ENCODE assay signal across 27 cellular contexts in genomic region chr5:52893863-52894262, GRCh38.
DNase-seq lines count a peak whose midpoint lies in the region; ATAC-seq and TF ChIP-seq lines count a peak whose summit lies in the region.
"Had no signal": no experiment of that assay in that cellular context is flagged by ENCODE, and none has a peak within 500 bp of the region (broad histone marks: within the 10 kb centered on the region; RNA-seq: fewer than 3 reads in every experiment).

No MANE protein-coding gene starts in this region.

- no peak overlapping the region for H2BK15ac ChIP-seq in IMR-90 (ENCODE audit: low read depth, low read length)

- no peak overlapping the region for H3K4ac ChIP-seq in IMR-90 (ENCODE audit: low read depth, low read length)

- H2AK9ac ChIP-seq in IMR-90 (replicated peaks; ENCODE audit: low read depth, low read length, poor library complexity): no peak overlapping the region

- H3K4me3 Mint-ChIP-seq in osteocyte (ENCODE audit: unreplicated experiment): no peak overlapping the region
- H3K4me3 Mint-ChIP-seq in activated T-helper 2 cell treated with anti-CD3 and anti-CD28 coated beads, Interferon-gamma antibody, Interleukin-2, Interleukin-4, amounts not matched to agents 10 μg/mL and 5 μg/mL and 100 μg/mL, durations not matched to agents 14 hours and 24 hours and 36 hours (ENCODE audit: low read depth): no peak overlapping the region
- H3K4me3 Mint-ChIP-seq: activated CD4-positive, alpha-beta memory T cell treated with anti-CD3 and anti-CD28 coated beads, Interleukin-2, amount 10 ng/mL, durations not matched to agents 7 days and 5 days; activated naive CD8-positive, alpha-beta T cell treated with anti-CD3 and anti-CD28 coated beads for 36 hours; CD14-positive monocyte; immature natural killer cell; neural crest cell had no signal

- no peaks in the 10 kb centered on the region for H3K27me3 ChIP-seq in IMR-90 (ENCODE audit: control insufficient read depth, insufficient read depth, low read length)
- H3K27me3 ChIP-seq in esophagus muscularis mucosa: no peaks in the 10 kb centered on the region
- no peaks in the 10 kb centered on the region for H3K27me3 ChIP-seq in tibial artery
- H3K27me3 ChIP-seq: hepatocyte had no signal

- no peak overlapping the region for H4K8ac ChIP-seq in IMR-90 (ENCODE audit: low read depth in 2 of 2, low read length in 2 of 2)

- H3K4me3 ChIP-seq in IMR-90 (ENCODE audit: insufficient read depth, low read depth, low read length) (no peak overlapping the region), esophagus muscularis mucosa (no peak overlapping the region), tibial artery (no peak overlapping the region)
- H3K4me3 ChIP-seq: hepatocyte, mucosa of descending colon had no signal

- H3K36me3 Mint-ChIP-seq in osteocyte (ENCODE audit: unreplicated experiment): peaks cover 23% of the 10 kb centered on the region
- no peaks in the 10 kb centered on the region for H3K36me3 Mint-ChIP-seq in activated T-helper 2 cell treated with anti-CD3 and anti-CD28 coated beads, Interferon-gamma antibody, Interleukin-2, Interleukin-4, amounts not matched to agents 10 μg/mL and 5 μg/mL and 100 μg/mL, durations not matched to agents 14 hours and 24 hours and 36 hours (ENCODE audit: low read depth)
- H3K36me3 Mint-ChIP-seq: activated naive CD8-positive, alpha-beta T cell treated with anti-CD3 and anti-CD28 coated beads for 36 hours; CD14-positive monocyte had no signal

- TF ChIP-seq CTCF in IMR-90 (conservative IDR thresholded peaks at IDR 0.05; ENCODE audit: low read depth, low read length) (no peak), esophagus muscularis mucosa (IDR thresholded peaks at IDR 0.05) (no peak), osteocyte (IDR thresholded peaks at IDR 0.05) (no peak), tibial artery (IDR thresholded peaks at IDR 0.05) (no peak)

- 0 out of 2 replicates have a peak overlapping the region, but pooled peaks have one; percentile 65 for H3K18ac ChIP-seq in IMR-90 (ENCODE audit: low read depth, low read length)

- WGBS in IMR-90 (ENCODE audit: extremely low coverage in 2 of 2, insufficient read length in 1 of 2), 2 experiments: no CpG with 5 or more reads among the region's 1 CpG
- WGBS in esophagus muscularis mucosa: 87% methylated on average over 1 of the region's 1 CpG

- H3K4me2 ChIP-seq in IMR-90 (ENCODE audit: low read depth, low read length): no peak overlapping the region
- H3K4me2 ChIP-seq: hepatocyte had no signal

- no peaks in the 10 kb centered on the region for H4K20me1 ChIP-seq in IMR-90 (ENCODE audit: insufficient read depth, low read length)

- no peak overlapping the region for H4K91ac ChIP-seq in IMR-90 (ENCODE audit: insufficient read depth, low read depth, low read length)

- peaks cover 65% of the 10 kb centered on the region for H3K4me1 Mint-ChIP-seq in osteocyte (ENCODE audit: unreplicated experiment)
- no peaks in the 10 kb centered on the region for H3K4me1 Mint-ChIP-seq in activated T-helper 2 cell treated with anti-CD3 and anti-CD28 coated beads, Interferon-gamma antibody, Interleukin-2, Interleukin-4, amounts not matched to agents 10 μg/mL and 5 μg/mL and 100 μg/mL, durations not matched to agents 14 hours and 24 hours and 36 hours (ENCODE audit: low read depth)
- H3K4me1 Mint-ChIP-seq: activated CD4-positive, alpha-beta memory T cell treated with anti-CD3 and anti-CD28 coated beads, Interleukin-2, amount 10 ng/mL, durations not matched to agents 7 days and 5 days; CD14-positive monocyte; immature natural killer cell had no signal

- DNase-seq in IMR-90 (no peak), esophagus muscularis mucosa (ENCODE audit: extremely low spot score) (no peak), osteocyte (ENCODE audit: extremely low spot score, unreplicated experiment) (no peak), tibial artery (no peak), CD1c-positive myeloid dendritic cell (ENCODE audit: extremely low spot score) (no peak), KBM-7 (no peak)
- no peak for DNase-seq in activated T-helper 2 cell treated with anti-CD3 and anti-CD28 coated beads, Interferon-gamma antibody, Interleukin-2, Interleukin-4, amounts not matched to agents 10 μg/mL and 5 μg/mL and 100 μg/mL, durations not matched to agents 14 hours and 24 hours and 36 hours (ENCODE audit: low spot score)
- DNase-seq: activated CD4-positive, alpha-beta memory T cell treated with anti-CD3 and anti-CD28 coated beads, Interleukin-2, amount 10 ng/mL, durations not matched to agents 7 days and 5 days; activated CD4-positive, CD25-positive, alpha-beta regulatory T cell treated with anti-CD3 and anti-CD28 coated beads, Interleukin-2, amount 50 U/mL, for 72 hours; activated effector memory CD4-positive, alpha-beta T cell treated with Interleukin-2 at 50 U/mL for 16 hours; activated naive CD8-positive, alpha-beta T cell treated with anti-CD3 and anti-CD28 coated beads for 36 hours; cerebellar nuclear complex; effector CD4-positive, alpha-beta T cell; immature natural killer cell; Karpas-422; mucosa of descending colon; NCI-H1694; NCI-H2171; NCI-H524; posterior cingulate gyrus; stimulated activated CD4-positive, alpha-beta T cell treated with anti-CD3 and anti-CD28 coated beads, Interleukin-1b, Interleukin-23, amount 100 ng/mL, for 48 hours; T-helper 1 cell had no signal

- H3K9ac ChIP-seq in IMR-90 (ENCODE audit: low read depth, low read length): no peak overlapping the region

- no peak overlapping the region; the same call in 1 of the 2 replicates for H3K27ac ChIP-seq in IMR-90 (ENCODE audit: insufficient read depth, low read length)
- H3K27ac ChIP-seq in esophagus muscularis mucosa (replicated peaks in 1 of 4): peak overlapping the region; percentile 53 to 72 (median 65)
- peak overlapping the region; percentile 67 to 75 for H3K27ac ChIP-seq in tibial artery
- H3K27ac ChIP-seq: epithelial cell of prostate had no signal

- dilution Hi-C loops in IMR-90 (cut with HindIII; ENCODE audit: low sequenced_read_pairs, unreplicated experiment): no loop called here

- H3K9me3 Mint-ChIP-seq in osteocyte (ENCODE audit: unreplicated experiment): no peaks in the 10 kb centered on the region
- H3K9me3 Mint-ChIP-seq in activated T-helper 2 cell treated with anti-CD3 and anti-CD28 coated beads, Interferon-gamma antibody, Interleukin-2, Interleukin-4, amounts not matched to agents 10 μg/mL and 5 μg/mL and 100 μg/mL, durations not matched to agents 14 hours and 24 hours and 36 hours: no peaks in the 10 kb centered on the region
- H3K9me3 Mint-ChIP-seq: activated CD4-positive, alpha-beta memory T cell treated with anti-CD3 and anti-CD28 coated beads, Interleukin-2, amount 10 ng/mL, durations not matched to agents 7 days and 5 days; activated naive CD8-positive, alpha-beta T cell treated with anti-CD3 and anti-CD28 coated beads for 36 hours; CD14-positive monocyte; neural crest cell had no signal

- no peak for TF ChIP-seq EP300 in esophagus muscularis mucosa (IDR thresholded peaks at IDR 0.05)

- no peaks in the 10 kb centered on the region for H3K27me3 Mint-ChIP-seq in osteocyte (ENCODE audit: unreplicated experiment)
- peaks cover 20% of the 10 kb centered on the region for H3K27me3 Mint-ChIP-seq in activated T-helper 2 cell treated with anti-CD3 and anti-CD28 coated beads, Interferon-gamma antibody, Interleukin-2, Interleukin-4, amounts not matched to agents 10 μg/mL and 5 μg/mL and 100 μg/mL, durations not matched to agents 14 hours and 24 hours and 36 hours (ENCODE audit: low read depth)
- H3K27me3 Mint-ChIP-seq: activated naive CD8-positive, alpha-beta T cell treated with anti-CD3 and anti-CD28 coated beads for 36 hours had no signal

- TF ChIP-seq POLR2A in IMR-90 (IDR thresholded peaks at IDR 0.05; ENCODE audit: low read depth, low read length) (no peak), esophagus muscularis mucosa (IDR thresholded peaks at IDR 0.05; ENCODE audit: low read depth) (no peak)

- peaks cover 22% of the 10 kb centered on the region for H3K36me3 ChIP-seq in IMR-90 (ENCODE audit: control insufficient read depth, insufficient read depth, low read length)
- peaks cover 16 to 39% (median 25%) of the 10 kb centered on the region in 4 donors for H3K36me3 ChIP-seq in esophagus muscularis mucosa
- peaks cover 3 to 16% (median 14%) of the 10 kb centered on the region in 3 donors for H3K36me3 ChIP-seq in tibial artery

- no peak for ATAC-seq in IMR-90 (ENCODE audit: low read depth)
- ATAC-seq: mucosa of descending colon, Panc1 had no signal

- H3K79me1 ChIP-seq in IMR-90 (ENCODE audit: low read depth in 1 of 2, low read length in 2 of 2): peaks cover 12 to 18% of the 10 kb centered on the region in 2 experiments; a peak in 3 of 4 replicates

- no peak for TF ChIP-seq RAD21 in IMR-90 (IDR thresholded peaks at IDR 0.05; ENCODE audit: low read length)

- no TSS peak for BruUV-seq in IMR-90 (replicated peaks; lab: Mats Ljungman, UMichigan)

- 0 out of 2 replicates have a peak overlapping the region, but pooled peaks have one; percentile 25 for H2BK120ac ChIP-seq in IMR-90 (ENCODE audit: low read depth, low read length)

- intact Hi-C loops in IMR-90 (cut with micrococcal nuclease): loop anchor here (2.0 kb wide), 1 partner anchor 29 kb away; no protein-coding TSS in a partner anchor
- intact Hi-C loops in esophagus muscularis mucosa (cut with DNase I): loop anchor here (10.0 kb wide), 1 partner anchor 99 kb away; no protein-coding TSS in a partner anchor
- intact Hi-C loops in tibial artery (cut with DNase I; ENCODE audit: low total_unique reads): no loop called here
- intact Hi-C loops in activated T-helper 2 cell treated with anti-CD3 and anti-CD28 coated beads, Interferon-gamma antibody, Interleukin-2, Interleukin-4, amounts not matched to agents 10 μg/mL and 5 μg/mL and 100 μg/mL, durations not matched to agents 14 hours and 24 hours and 36 hours (cut with micrococcal nuclease): no loop called here

- no peaks in the 10 kb centered on the region for H3K9me3 ChIP-seq in IMR-90 (ENCODE audit: control insufficient read depth, insufficient read depth, low read length)
- H3K9me3 ChIP-seq in esophagus muscularis mucosa: no peaks in the 10 kb centered on the region
- no peaks in the 10 kb centered on the region for H3K9me3 ChIP-seq in tibial artery
- H3K9me3 ChIP-seq: mucosa of descending colon had no signal

- peaks cover 8% of the 10 kb centered on the region for H3K9me1 ChIP-seq in IMR-90 (ENCODE audit: insufficient read depth, low read length)

- H3K14ac ChIP-seq in IMR-90 (replicated peaks; ENCODE audit: low read depth, low read length): no peak overlapping the region

- no peak overlapping the region for H2BK5ac ChIP-seq in IMR-90 (ENCODE audit: low read depth, low read length, poor library complexity, severe bottlenecking)

- POLR2A ChIA-PET in IMR-90 (lab: Charles Lee; ENCODE audit: unreplicated experiment): no interaction called here

- no peak overlapping the region for H4K5ac ChIP-seq in IMR-90 (ENCODE audit: low read depth, low read length)

- H3K23ac ChIP-seq in IMR-90 (ENCODE audit: low read depth, low read length): no peak overlapping the region

- H3K56ac ChIP-seq in IMR-90 (ENCODE audit: extremely low read depth, insufficient read depth, low read length): no peak overlapping the region

- no peak overlapping the region for H2BK20ac ChIP-seq in IMR-90 (ENCODE audit: low read depth, low read length)

- in situ Hi-C loops in IMR-90 (cut with MboI; ENCODE audit: low sequenced_read_pairs) (no loop called here), KBM-7 (cut with MboI; ENCODE audit: low pct_unique_long_range_greater_than_20kb, low sequenced_read_pairs) (loop anchor here (25.0 kb wide), 1 partner anchor 207 kb away; no protein-coding TSS in a partner anchor)

- CTCF ChIA-PET in IMR-90 (lab: Yijun Ruan, JAX): no interaction called here

- H3K27ac Mint-ChIP-seq in osteocyte (ENCODE audit: unreplicated experiment): peak overlapping the region; percentile 50
- no peak overlapping the region for H3K27ac Mint-ChIP-seq in activated T-helper 2 cell treated with anti-CD3 and anti-CD28 coated beads, Interferon-gamma antibody, Interleukin-2, Interleukin-4, amounts not matched to agents 10 μg/mL and 5 μg/mL and 100 μg/mL, durations not matched to agents 14 hours and 24 hours and 36 hours
- H3K27ac Mint-ChIP-seq: activated CD4-positive, alpha-beta memory T cell treated with anti-CD3 and anti-CD28 coated beads, Interleukin-2, amount 10 ng/mL, durations not matched to agents 7 days and 5 days; activated naive CD8-positive, alpha-beta T cell treated with anti-CD3 and anti-CD28 coated beads for 36 hours; CD14-positive monocyte; immature natural killer cell had no signal

- peaks cover 9% of the 10 kb centered on the region for H3K4me1 ChIP-seq in IMR-90 (ENCODE audit: control insufficient read depth, insufficient read depth, low read length)
- peaks cover 19 to 71% (median 64%) of the 10 kb centered on the region in 4 donors for H3K4me1 ChIP-seq in esophagus muscularis mucosa
- peaks cover 0 to 73% (median 44%) of the 10 kb centered on the region in 4 donors for H3K4me1 ChIP-seq in tibial artery

- H2AK5ac ChIP-seq in IMR-90 (ENCODE audit: low read depth, low read length): no peak overlapping the region

- no peak overlapping the region for H2AFZ ChIP-seq in IMR-90 (replicated peaks; ENCODE audit: low read length, poor library complexity)
- H2AFZ ChIP-seq: hepatocyte had no signal

Comparison
In these comparisons a context has a peak if more than half of its experiments do, and no peak if none do; other contexts are left out.
1. intact Hi-C loops: an anchor here in IMR-90 (2.0 kb wide) and esophagus muscularis mucosa (10.0 kb wide); none called in tibial artery and activated T-helper 2 cell treated with anti-CD3 and anti-CD28 coated beads, Interferon-gamma antibody, Interleukin-2, Interleukin-4, amounts not matched to agents 10 μg/mL and 5 μg/mL and 100 μg/mL, durations not matched to agents 14 hours and 24 hours and 36 hours.